11 cellular contexts compared by ENCODE assay signal in genomic region chr9:69149321-69149807, GRCh38. TPM values are rescaled to one million over a fixed set of nuclear protein-coding genes. Genes with fewer than 3 reads are reported as not detected.
A peak's percentile ranks its signal among the peaks of the same experiment; 100 is the strongest.
DNase-seq lines count a peak whose midpoint lies in the region; ATAC-seq and TF ChIP-seq lines count a peak whose summit lies in the region.
"Had no signal": no experiment of that assay in that cellular context is flagged by ENCODE, and none has a peak within 500 bp of the region (broad histone marks: within the 10 kb centered on the region; RNA-seq: fewer than 3 reads in every experiment).

No MANE protein-coding gene starts in this region.

- no peak overlapping the region for H3K9ac ChIP-seq in PC-3 (ENCODE audit: low read length)

- no peaks in the 10 kb centered on the region for H4K20me1 ChIP-seq in PC-3 (ENCODE audit: low read length)

- TF ChIP-seq EP300 in stomach (IDR thresholded peaks at IDR 0.05) (no peak), suprapubic skin (IDR thresholded peaks at IDR 0.05) (no peak)

- H3K4me2 ChIP-seq in PC-3 (ENCODE audit: low read length), result no peak overlapping the region

- CTCF ChIA-PET in PC-3 (lab: Charles Lee), result no interaction called here

- H3K4me3 ChIP-seq in right cardiac atrium (ENCODE audit: low read length), result no peak overlapping the region
- no peak overlapping the region for H3K4me3 ChIP-seq in stomach
- no peak overlapping the region for H3K4me3 ChIP-seq in PC-3 (ENCODE audit: low read length)
- no peak overlapping the region for H3K4me3 ChIP-seq in suprapubic skin

- H3F3A ChIP-seq in PC-3 (ENCODE audit: low read length, unreplicated experiment), result no peaks in the 10 kb centered on the region

- 11% methylated on average over 7 of the region's 7 CpGs for WGBS in right cardiac atrium
- 9 to 24% (median 17%) methylated on average over 7 of the region's 7 CpGs for WGBS in stomach, 5 donors
- 53% methylated on average over 7 of the region's 7 CpGs for WGBS in suprapubic skin

- in situ Hi-C loops in KBM-7 (cut with MboI; ENCODE audit: low pct_unique_long_range_greater_than_20kb, low sequenced_read_pairs), result no loop called here

- H3K4me1 ChIP-seq in right cardiac atrium (ENCODE audit: control insufficient read depth, insufficient read depth, low read length), result no peaks in the 10 kb centered on the region
- peaks cover 10 to 39% (median 26%) of the 10 kb centered on the region in 4 donors for H3K4me1 ChIP-seq in stomach
- H3K4me1 ChIP-seq in PC-3 (ENCODE audit: insufficient read depth, low read length), result no peaks in the 10 kb centered on the region
- peaks cover 4% of the 10 kb centered on the region for H3K4me1 ChIP-seq in suprapubic skin

- H2AFZ ChIP-seq in PC-3 (ENCODE audit: low read length), result no peak overlapping the region

- no TSS peak for BruUV-seq in PC-3 (replicated peaks; lab: Mats Ljungman, UMichigan)

- TF ChIP-seq POLR2A in stomach (IDR thresholded peaks at IDR 0.05) (no peak), suprapubic skin (IDR thresholded peaks at IDR 0.05) (no peak)

- H3K79me2 ChIP-seq in PC-3 (ENCODE audit: low read length), result peaks cover 29% of the 10 kb centered on the region

- peak in 1 of 7 experiments; percentile 26 for TF ChIP-seq CTCF in stomach (IDR thresholded peaks at IDR 0.05)
- TF ChIP-seq CTCF in PC-3 (conservative IDR thresholded peaks at IDR 0.05; ENCODE audit: low read depth, low read length), result no peak
- peak in 1 of 2 donors; percentile 10 for TF ChIP-seq CTCF in suprapubic skin (IDR thresholded peaks at IDR 0.05)

- peaks cover 0 to 17% (median 3%) of the 10 kb centered on the region in 4 donors for H3K36me3 ChIP-seq in stomach
- peaks cover 5% of the 10 kb centered on the region for H3K36me3 ChIP-seq in PC-3 (ENCODE audit: low read depth, low read length)
- no peaks in the 10 kb centered on the region for H3K36me3 ChIP-seq in suprapubic skin

- no peaks in the 10 kb centered on the region for H3K9me2 ChIP-seq in PC-3 (replicated peaks; ENCODE audit: low read length)

- H3K9me3 ChIP-seq in right cardiac atrium (ENCODE audit: control insufficient read depth, low read length) (no peaks in the 10 kb centered on the region), stomach (no peaks in the 10 kb centered on the region), PC-3 (ENCODE audit: low read length) (no peaks in the 10 kb centered on the region), suprapubic skin (no peaks in the 10 kb centered on the region)

- intact Hi-C loops in right cardiac atrium (cut with DNase I) (no loop called here), stomach (cut with DNase I; ENCODE audit: low total_unique reads) (no loop called here), PC-3 (cut with micrococcal nuclease) (no loop called here), posterior vena cava (cut with DNase I) (no loop called here)

- POLR2A ChIA-PET in PC-3 (lab: Charles Lee; ENCODE audit: unreplicated experiment), result no interaction called here

- ATAC-seq in right cardiac atrium (peak; percentile 68 to 69), PC-3 (no peak)

- H3K27me3 ChIP-seq in right cardiac atrium (ENCODE audit: control insufficient read depth, insufficient read depth), result no peaks in the 10 kb centered on the region
- no peaks in the 10 kb centered on the region for H3K27me3 ChIP-seq in stomach
- no peaks in the 10 kb centered on the region for H3K27me3 ChIP-seq in PC-3 (ENCODE audit: low read length)
- no peaks in the 10 kb centered on the region for H3K27me3 ChIP-seq in suprapubic skin

- H3K27ac ChIP-seq in right cardiac atrium (ENCODE audit: low read length), result no peak overlapping the region
- H3K27ac ChIP-seq in stomach, result peak overlapping the region; percentile 15 to 62 (median 54)
- H3K27ac ChIP-seq in PC-3 (ENCODE audit: low read length), result no peak overlapping the region
- no peak overlapping the region for H3K27ac ChIP-seq in suprapubic skin

- DNase-seq in KBM-7 (peak; percentile 45), amniotic epithelial cell (ENCODE audit: low read depth) (peak; percentile 88), right cardiac atrium (no peak), stomach (no peak), PC-3 (no peak), posterior vena cava (ENCODE audit: low spot score) (no peak), suprapubic skin (ENCODE audit: low spot score in 2 of 2) (no peak)
- DNase-seq in activated CD4-positive, alpha-beta T cell treated with anti-CD3 and anti-CD28 coated beads for 4 hours, result no peak
- DNase-seq: effector memory CD4-positive, alpha-beta T cell; stimulated activated CD4-positive, alpha-beta T cell treated with anti-CD3 and anti-CD28 coated beads, Interleukin-12 subunit alpha, Interleukin-12 subunit beta, amount 100 ng/mL, for 4 hours; T-helper 2 cell had no signal

RNA-seq across cellular contexts. Expression of gene TJP2, which starts 24.7 kb away (rescaled TPM):
- total RNA-seq in right cardiac atrium (10 to 100 TPM; 37.9 to 56.3 (median 49.1) TPM), stomach (100 to 1,000 TPM; 138 to 371 (median 216) TPM), PC-3 (2014; rRNA removed) (106 and 124 TPM in 2 replicates), posterior vena cava (10 to 100 TPM; 83.5 to 85.1 TPM), suprapubic skin (100 to 1,000 TPM in 3 of 4 donors, 10 to 100 TPM in 1; 96.3 to 240 (median 117) TPM)
- polyA plus RNA-seq in right cardiac atrium (23.8 TPM), stomach (10 to 100 TPM; 28.6 to 30.5 (median 29.5) TPM)

Comparison
In these comparisons a context has a peak if more than half of its experiments do, and no peak if none do; other contexts are left out.
1. DNase-seq: peak in KBM-7 (single experiment) and amniotic epithelial cell (single experiment); none in right cardiac atrium (0 of 3), stomach (single experiment), activated CD4-positive, alpha-beta T cell treated with anti-CD3 and anti-CD28 coated beads for 4 hours (0 of 2), PC-3 (single experiment), posterior vena cava (single experiment) and suprapubic skin (0 of 2).
2. H3K27ac ChIP-seq: peak in stomach (5 of 5); none in right cardiac atrium (single experiment), PC-3 (single experiment) and suprapubic skin (single experiment).